In the genomic region with DNA sequence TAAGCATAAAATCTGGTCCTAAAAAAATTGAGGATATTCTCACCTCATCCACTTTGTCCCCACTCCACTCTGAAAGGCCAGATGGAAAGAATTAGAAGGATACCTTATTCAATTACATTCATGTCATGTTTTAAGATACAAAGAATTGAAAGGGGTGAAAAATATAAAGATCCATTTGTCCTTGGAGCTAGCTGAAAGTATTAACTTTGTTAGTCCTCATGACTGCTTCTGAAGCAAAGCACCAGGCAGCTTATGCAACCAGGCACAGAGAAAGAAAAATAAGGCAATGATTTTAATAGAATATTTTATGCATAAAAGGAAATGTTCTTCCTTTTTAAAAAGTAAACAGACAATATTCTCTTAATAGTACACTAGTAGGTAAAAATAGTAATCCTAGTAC, we compare ENCODE assay signal across 15 cellular contexts.
"Had no signal": no experiment of that assay in that cellular context is flagged by ENCODE, and none has a peak within 500 bp of the region (broad histone marks: within the 10 kb centered on the region; RNA-seq: fewer than 3 reads in every experiment).

No MANE protein-coding gene starts in this region.

- H3K9me3 ChIP-seq: ascending aorta, colonic mucosa, esophagus squamous epithelium, pancreas had no signal

- H3K4me1 Mint-ChIP-seq: neural crest cell had no signal

- H3K27ac ChIP-seq: ascending aorta, colonic mucosa, foreskin keratinocyte, pancreas, skin epidermis had no signal

- H3K36me3 ChIP-seq: ascending aorta, colonic mucosa, esophagus squamous epithelium, pancreas had no signal

- H3K27me3 ChIP-seq: ascending aorta, colonic mucosa, esophagus squamous epithelium, foreskin keratinocyte, pancreas had no signal

- H3K4me3 Mint-ChIP-seq: activated T-helper 1 cell treated with anti-CD3 and anti-CD28 coated beads, Interleukin-12 subunit alpha, Interleukin-12 subunit beta, Interleukin-2, Interleukin-4 antibody, amounts not matched to agents 30 ng/mL and 10 ng/mL and 1 ng/mL, durations not matched to agents 14 hours and 24 hours and 36 hours; mesothelial cell of epicardium; neural crest cell had no signal

- H3K27ac Mint-ChIP-seq: activated T-helper 1 cell treated with anti-CD3 and anti-CD28 coated beads, Interleukin-12 subunit alpha, Interleukin-12 subunit beta, Interleukin-2, Interleukin-4 antibody, amounts not matched to agents 30 ng/mL and 10 ng/mL and 1 ng/mL, durations not matched to agents 14 hours and 24 hours and 36 hours; mesothelial cell of epicardium had no signal

- H3K9me3 Mint-ChIP-seq: activated T-helper 1 cell treated with anti-CD3 and anti-CD28 coated beads, Interleukin-12 subunit alpha, Interleukin-12 subunit beta, Interleukin-2, Interleukin-4 antibody, amounts not matched to agents 30 ng/mL and 10 ng/mL and 1 ng/mL, durations not matched to agents 14 hours and 24 hours and 36 hours had no signal

- ATAC-seq: foreskin keratinocyte, pancreas had no signal

- H3K4me3 ChIP-seq: ascending aorta, colonic mucosa, esophagus squamous epithelium, pancreas, skin epidermis had no signal

- H3K4me1 ChIP-seq: ascending aorta, colonic mucosa, esophagus squamous epithelium, foreskin keratinocyte, pancreas had no signal

- DNase-seq: activated CD4-positive, alpha-beta T cell treated with anti-CD3 and anti-CD28 coated beads, Interleukin-2, amount 50 U/mL, for 1 hour; colonic mucosa; effector CD4-positive, alpha-beta T cell; esophagus squamous epithelium; foreskin keratinocyte; glutamatergic neuron; pancreas; stimulated activated CD4-positive, alpha-beta T cell treated with anti-CD3 and anti-CD28 coated beads, Interleukin-4, amount 100 ng/mL, for 24 hours; stimulated activated naive CD4-positive, alpha-beta T cell treated with Interleukin-2 at 50 U/mL for 16 hours; substantia nigra had no signal
